Comparison of ENCODE assay signal across 8 cellular contexts in the genomic region with DNA sequence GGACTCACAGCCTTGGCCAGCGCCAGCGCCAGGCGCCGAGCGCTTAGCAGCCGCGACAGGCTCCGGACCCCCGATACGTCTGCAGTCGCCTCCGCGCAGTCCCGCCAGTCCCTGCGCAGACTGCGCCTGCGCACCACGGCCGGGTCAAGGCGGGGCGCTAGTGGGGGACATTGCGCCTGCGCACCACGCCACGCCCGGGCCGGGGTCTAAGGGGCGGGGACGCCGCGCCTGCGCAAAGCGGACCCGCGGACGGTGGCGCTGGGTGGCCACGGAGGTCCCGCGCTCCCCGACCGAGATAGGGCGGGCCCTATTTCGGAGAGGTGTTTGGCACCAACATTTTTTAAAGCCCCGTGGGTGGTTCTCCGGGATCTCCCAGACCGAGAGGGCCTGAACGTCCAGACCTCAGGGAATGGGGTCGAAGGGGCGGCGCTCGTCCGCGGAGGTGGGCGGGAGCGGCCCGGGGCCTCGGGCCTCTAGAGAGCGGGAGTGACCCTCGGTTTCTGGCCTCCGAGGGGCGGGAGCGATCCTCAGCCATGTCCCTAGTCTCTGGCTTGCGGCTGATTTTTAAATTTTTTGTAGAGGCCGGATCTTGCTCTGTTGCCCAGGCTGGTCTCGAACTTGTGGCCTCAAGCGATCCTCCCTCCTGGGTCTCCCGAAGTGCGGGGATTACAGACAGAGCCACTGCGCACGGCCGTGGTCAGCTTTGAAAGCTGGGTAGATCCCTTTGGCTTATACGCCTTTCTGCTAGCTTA.
DNase-seq lines count a peak whose midpoint lies in the region; ATAC-seq and TF ChIP-seq lines count a peak whose summit lies in the region.
"Not testable (repeated sequence)": the region's sequence is repeated elsewhere in the genome, so short reads cannot be mapped to it uniquely, and the experiment has no call there.

No MANE protein-coding gene starts in this region.

- peak; percentile 86 for ATAC-seq in GM18909 (IDR thresholded peaks at IDR 0.05; ENCODE audit: poor library complexity, unreplicated experiment)
- ATAC-seq in HG02943 (IDR thresholded peaks at IDR 0.05; ENCODE audit: low read depth, unreplicated experiment): peak; percentile 71
- peak; percentile 92 for ATAC-seq in Panc1

- peak overlapping the region; percentile 16 for H3K27ac Mint-ChIP-seq in activated T-helper 1 cell treated with anti-CD3 and anti-CD28 coated beads, Interleukin-12 subunit alpha, Interleukin-12 subunit beta, Interleukin-2, Interleukin-4 antibody, amounts not matched to agents 30 ng/mL and 10 ng/mL and 1 ng/mL, durations not matched to agents 14 hours and 24 hours and 36 hours

- H3K9me3 Mint-ChIP-seq in activated T-helper 1 cell treated with anti-CD3 and anti-CD28 coated beads, Interleukin-12 subunit alpha, Interleukin-12 subunit beta, Interleukin-2, Interleukin-4 antibody, amounts not matched to agents 30 ng/mL and 10 ng/mL and 1 ng/mL, durations not matched to agents 14 hours and 24 hours and 36 hours: not testable (repeated sequence)

- DNase-seq in Panc1 (ENCODE audit: low read depth, low spot score) (peak; percentile 22), lung microvascular endothelial cell (ENCODE audit: low read depth in 2 of 2) (peak; percentile 74 to 90)
- peak; percentile 93 for DNase-seq in activated T-helper 1 cell treated with anti-CD3 and anti-CD28 coated beads, Interleukin-12 subunit alpha, Interleukin-12 subunit beta, Interleukin-2, Interleukin-4 antibody, amounts not matched to agents 30 ng/mL and 10 ng/mL and 1 ng/mL, durations not matched to agents 14 hours and 24 hours and 36 hours (ENCODE audit: low spot score)
- DNase-seq in epithelial cell of proximal tubule (ENCODE audit: low read depth): not testable (repeated sequence)
- peak; percentile 81 for DNase-seq in stimulated activated CD4-positive, alpha-beta T cell treated with anti-CD3 and anti-CD28 coated beads, Interleukin-1b, Interleukin-23, amount 100 ng/mL, for 1 hour (ENCODE audit: low read depth in 2 of 2)

- BruUV-seq in Panc1 (replicated peaks; lab: Mats Ljungman, UMichigan): not testable (repeated sequence)

- H3K27me3 Mint-ChIP-seq in activated T-helper 1 cell treated with anti-CD3 and anti-CD28 coated beads, Interleukin-12 subunit alpha, Interleukin-12 subunit beta, Interleukin-2, Interleukin-4 antibody, amounts not matched to agents 30 ng/mL and 10 ng/mL and 1 ng/mL, durations not matched to agents 14 hours and 24 hours and 36 hours (ENCODE audit: insufficient read depth): not testable (repeated sequence)

- H3K27me3 ChIP-seq in ACC112 (ENCODE audit: insufficient read depth, low read length); Panc1 (ENCODE audit: control insufficient read depth, insufficient read depth, low read length): not testable (repeated sequence)

- H3K4me3 ChIP-seq in ACC112 (ENCODE audit: low read depth, low read length): peak overlapping the region; percentile 82
- H3K4me3 ChIP-seq in Panc1 (ENCODE audit: low read depth in 2 of 2, low read length in 2 of 2): peak overlapping the region; percentile 58 to 78
- peak overlapping the region; percentile 60 for H3K4me3 ChIP-seq in epithelial cell of proximal tubule (ENCODE audit: low read depth, low read length)

- not testable (repeated sequence) for H3K9me3 ChIP-seq in Panc1 (ENCODE audit: control insufficient read depth, insufficient read depth, low read depth, low read length)

- not testable (repeated sequence) for H3K4me1 ChIP-seq in ACC112 (ENCODE audit: control insufficient read depth, insufficient read depth, low read length, unreplicated experiment); Panc1 (ENCODE audit: control insufficient read depth, insufficient read depth, low read length)

- H3K79me2 ChIP-seq in ACC112 (ENCODE audit: control insufficient read depth, insufficient read depth, low read length, unreplicated experiment): not testable (repeated sequence)

- not testable (repeated sequence) for H3K4me1 Mint-ChIP-seq in activated T-helper 1 cell treated with anti-CD3 and anti-CD28 coated beads, Interleukin-12 subunit alpha, Interleukin-12 subunit beta, Interleukin-2, Interleukin-4 antibody, amounts not matched to agents 30 ng/mL and 10 ng/mL and 1 ng/mL, durations not matched to agents 14 hours and 24 hours and 36 hours (ENCODE audit: low read depth)

- TF ChIP-seq CTCF in Panc1 (IDR thresholded peaks at IDR 0.05); epithelial cell of proximal tubule (conservative IDR thresholded peaks at IDR 0.05; ENCODE audit: low read depth, low read length): not testable (repeated sequence)

- H3K36me3 ChIP-seq in ACC112 (ENCODE audit: insufficient read depth, low read length); Panc1 (ENCODE audit: control insufficient read depth, insufficient read depth, low read length): not testable (repeated sequence)

- CTCF ChIA-PET in Panc1 (lab: Charles Lee): not testable (repeated sequence)

- H2AFZ ChIP-seq in ACC112 (ENCODE audit: low read length, unreplicated experiment): peak overlapping the region; percentile 93

- H3K4me3 Mint-ChIP-seq in activated T-helper 1 cell treated with anti-CD3 and anti-CD28 coated beads, Interleukin-12 subunit alpha, Interleukin-12 subunit beta, Interleukin-2, Interleukin-4 antibody, amounts not matched to agents 30 ng/mL and 10 ng/mL and 1 ng/mL, durations not matched to agents 14 hours and 24 hours and 36 hours: peak overlapping the region; percentile 83

- POLR2A ChIA-PET in Panc1 (lab: Charles Lee): not testable (repeated sequence)

- not testable (repeated sequence) for H3K36me3 Mint-ChIP-seq in activated T-helper 1 cell treated with anti-CD3 and anti-CD28 coated beads, Interleukin-12 subunit alpha, Interleukin-12 subunit beta, Interleukin-2, Interleukin-4 antibody, amounts not matched to agents 30 ng/mL and 10 ng/mL and 1 ng/mL, durations not matched to agents 14 hours and 24 hours and 36 hours (ENCODE audit: low read depth)

- in situ Hi-C loops in Panc1 (cut with HindIII; ENCODE audit: low pct_unique_long_range_greater_than_20kb, low sequenced_read_pairs): not testable (repeated sequence)

- H3K27ac ChIP-seq in ACC112 (ENCODE audit: low read depth, low read length): peak overlapping the region; percentile 23; the same call in 1 of the 2 replicates
- H3K27ac ChIP-seq in Panc1 (ENCODE audit: low read length): peak overlapping the region; percentile 89

- intact Hi-C loops in Panc1 (cut with micrococcal nuclease; ENCODE audit: unreplicated experiment): not testable (repeated sequence)
- intact Hi-C loops in activated T-helper 1 cell treated with anti-CD3 and anti-CD28 coated beads, Interleukin-12 subunit alpha, Interleukin-12 subunit beta, Interleukin-2, Interleukin-4 antibody, amounts not matched to agents 30 ng/mL and 10 ng/mL and 1 ng/mL, durations not matched to agents 14 hours and 24 hours and 36 hours (cut with micrococcal nuclease): loop anchor here (2.0 to 5.0 kb wide), 2 partner anchors 73 to 324 kb away; a partner anchor contains a TSS
